Comparison of ENCODE assay signal across 8 cellular contexts in the genomic region with DNA sequence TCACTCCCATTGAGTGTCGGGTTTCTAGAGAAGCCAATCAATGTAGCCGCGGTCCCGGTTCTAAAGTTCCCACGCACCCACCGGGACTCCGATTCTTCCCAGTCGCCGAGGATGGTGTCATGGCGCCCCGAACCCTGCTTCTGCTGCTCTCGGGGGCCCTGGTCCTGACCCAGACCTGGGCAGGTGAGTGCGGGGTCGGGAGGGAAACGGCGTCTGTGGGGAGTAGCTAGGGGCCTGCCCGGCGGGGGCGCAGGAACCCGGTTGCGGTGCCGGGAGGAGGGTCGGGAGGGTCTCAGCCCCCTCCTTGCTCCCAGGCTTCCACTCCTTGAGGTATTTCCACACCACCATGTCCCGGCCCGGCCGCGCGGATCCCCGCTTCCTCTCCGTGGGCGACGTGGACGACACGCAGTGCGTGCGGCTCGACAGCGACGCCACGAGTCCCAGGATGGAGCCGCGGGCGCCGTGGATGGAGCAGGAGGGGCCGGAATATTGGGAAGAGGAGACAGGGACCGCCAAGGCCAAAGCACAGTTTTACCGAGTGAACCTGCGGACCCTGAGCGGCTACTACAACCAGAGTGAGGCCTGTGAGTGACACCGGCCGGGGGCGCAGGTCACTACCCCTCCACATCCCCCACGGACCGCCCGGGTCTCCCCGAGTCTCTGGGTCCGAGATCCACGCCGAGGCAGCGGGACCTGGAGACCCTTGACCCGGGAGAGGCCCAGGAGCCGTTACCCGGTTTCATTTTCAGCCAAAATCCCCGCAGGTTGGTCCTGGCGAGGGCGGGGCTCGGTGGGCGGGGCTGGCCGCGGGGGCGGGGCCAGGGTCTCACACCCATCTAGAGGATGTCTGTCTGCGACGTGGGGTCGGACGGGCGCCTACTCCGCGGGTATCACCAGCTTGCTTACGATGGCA. TPM values are rescaled to one million over a fixed set of nuclear protein-coding genes. Genes with fewer than 3 reads are reported as not detected.
DNase-seq lines count a peak whose midpoint lies in the region; ATAC-seq and TF ChIP-seq lines count a peak whose summit lies in the region.

No MANE protein-coding gene starts in this region.

- H3K9ac ChIP-seq in liver (ENCODE audit: low read depth in 1 of 2, low read length in 2 of 2) = peak overlapping the region; percentile 34 to 59

- H3K27ac Mint-ChIP-seq in activated CD4-positive, alpha-beta T cell treated with anti-CD3 and anti-CD28 coated beads for 36 hours = no peak overlapping the region
- H3K27ac Mint-ChIP-seq in chondrocyte (ENCODE audit: unreplicated experiment) = no peak overlapping the region

- TF ChIP-seq RAD21 in liver (IDR thresholded peaks at IDR 0.05) = peak; percentile 37 to 70

- peaks cover 34% of the 10 kb centered on the region for H3K27me3 Mint-ChIP-seq in activated CD4-positive, alpha-beta T cell treated with anti-CD3 and anti-CD28 coated beads for 36 hours
- peaks cover 59% of the 10 kb centered on the region for H3K27me3 Mint-ChIP-seq in chondrocyte (ENCODE audit: low read depth)

- peak overlapping the region; percentile 62 for H3K4me3 Mint-ChIP-seq in activated CD4-positive, alpha-beta T cell treated with anti-CD3 and anti-CD28 coated beads for 36 hours
- H3K4me3 Mint-ChIP-seq in chondrocyte (ENCODE audit: unreplicated experiment) = peak overlapping the region; percentile 70

- CTCF ChIA-PET in activated CD4-positive, alpha-beta T cell treated with anti-CD3 and anti-CD28 coated beads for 36 hours (lab: Charles Lee) = no interaction called here

- H3K9me3 ChIP-seq in liver (ENCODE audit: control insufficient read depth in 4 of 4, low read length in 3 of 4) = no peaks in the 10 kb centered on the region

- TF ChIP-seq CTCF in chondrocyte (IDR thresholded peaks at IDR 0.05) (peak; percentile 82), liver (IDR thresholded peaks at IDR 0.05; ENCODE audit: low read depth, low read length, missing input control) (peak; percentile 42)

- H3K36me3 Mint-ChIP-seq in activated CD4-positive, alpha-beta T cell treated with anti-CD3 and anti-CD28 coated beads for 36 hours (ENCODE audit: low read depth) = peaks cover 7% of the 10 kb centered on the region
- H3K36me3 Mint-ChIP-seq in chondrocyte (ENCODE audit: low read depth) = no peaks in the 10 kb centered on the region

- peaks cover 12% of the 10 kb centered on the region for H3K4me1 Mint-ChIP-seq in activated CD4-positive, alpha-beta T cell treated with anti-CD3 and anti-CD28 coated beads for 36 hours
- H3K4me1 Mint-ChIP-seq in chondrocyte (ENCODE audit: low read depth) = peaks cover 15% of the 10 kb centered on the region

- H3K4me1 ChIP-seq in liver (ENCODE audit: control insufficient read depth in 4 of 4, insufficient read depth in 4 of 4, low read length in 3 of 4) = peaks cover 0 to 16% (median 7%) of the 10 kb centered on the region in 4 donors

- POLR2A ChIA-PET in activated CD4-positive, alpha-beta T cell treated with anti-CD3 and anti-CD28 coated beads for 36 hours (lab: Charles Lee) = no interaction called here

- H3K27me3 ChIP-seq in liver (ENCODE audit: control insufficient read depth in 4 of 4, insufficient read depth in 4 of 4, low read length in 3 of 4) = peaks cover 0 to 3% (median 1%) of the 10 kb centered on the region in 4 donors

- 2% methylated on average over 79 of the region's 79 CpGs for WGBS in liver

- H3K9me3 Mint-ChIP-seq in activated CD4-positive, alpha-beta T cell treated with anti-CD3 and anti-CD28 coated beads for 36 hours (ENCODE audit: low read depth) = peaks cover 6% of the 10 kb centered on the region
- H3K9me3 Mint-ChIP-seq in chondrocyte (ENCODE audit: low read depth) = peaks cover 2% of the 10 kb centered on the region

- peak; percentile 47 for ATAC-seq in GM19463 (IDR thresholded peaks at IDR 0.05; ENCODE audit: unreplicated experiment)
- peak; percentile 86 for ATAC-seq in activated CD4-positive, alpha-beta T cell treated with anti-CD3 and anti-CD28 coated beads for 36 hours
- no peak for ATAC-seq in HG02884 (IDR thresholded peaks at IDR 0.05; ENCODE audit: unreplicated experiment)
- ATAC-seq in GM21529 (IDR thresholded peaks at IDR 0.05; ENCODE audit: unreplicated experiment) = no peak

- intact Hi-C loops in activated CD4-positive, alpha-beta T cell treated with anti-CD3 and anti-CD28 coated beads for 36 hours (cut with DNase I, micrococcal nuclease) = loop anchor here (1.0 to 2.0 kb wide), 3 partner anchors 40 to 156 kb away; no protein-coding TSS in a partner anchor

- peak overlapping the region; percentile 38 to 86 (median 54) for H3K4me3 ChIP-seq in liver (ENCODE audit: low read depth in 1 of 3, low read length in 3 of 3)

- H3K36me3 ChIP-seq in liver (ENCODE audit: control insufficient read depth in 4 of 4, insufficient read depth in 3 of 4, low read depth in 1 of 4, low read length in 3 of 4) = no peaks in the 10 kb centered on the region

- peak; percentile 82 for DNase-seq in activated CD4-positive, alpha-beta T cell treated with anti-CD3 and anti-CD28 coated beads for 36 hours
- DNase-seq in chondrocyte (ENCODE audit: low spot score) (no peak), RPMI8226 (no peak)
- peak; percentile 71 for DNase-seq in stimulated activated CD4-positive, alpha-beta T cell treated with anti-CD3 and anti-CD28 coated beads, Interleukin-2, amount 100 ng/mL, for 4 hours (ENCODE audit: low read depth)

- peak overlapping the region; percentile 25 to 49 for H3K27ac ChIP-seq in liver (ENCODE audit: low read depth in 1 of 2, low read length in 2 of 2)

TF ChIP-seq in liver, 16 proteins besides CTCF, POLR2A, EP300 and RAD21:
- TF ChIP-seq YY1 (IDR thresholded peaks at IDR 0.05) (peak; percentile 19), NR2F2 (IDR thresholded peaks at IDR 0.05) (no peak), FOXA1 (IDR thresholded peaks at IDR 0.05) (no peak), TAF1 (conservative IDR thresholded peaks at IDR 0.05) (no peak), HNF4A (conservative IDR thresholded peaks at IDR 0.05) (peak; percentile 5 to 16)
- TF ChIP-seq, protein P1, sequence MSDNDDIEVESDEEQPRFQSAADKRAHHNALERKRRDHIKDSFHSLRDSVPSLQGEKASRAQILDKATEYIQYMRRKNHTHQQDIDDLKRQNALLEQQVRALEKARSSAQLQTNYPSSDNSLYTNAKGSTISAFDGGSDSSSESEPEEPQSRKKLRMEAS (IDR thresholded peaks at IDR 0.05) = no peak
- TF ChIP-seq, protein P2, sequence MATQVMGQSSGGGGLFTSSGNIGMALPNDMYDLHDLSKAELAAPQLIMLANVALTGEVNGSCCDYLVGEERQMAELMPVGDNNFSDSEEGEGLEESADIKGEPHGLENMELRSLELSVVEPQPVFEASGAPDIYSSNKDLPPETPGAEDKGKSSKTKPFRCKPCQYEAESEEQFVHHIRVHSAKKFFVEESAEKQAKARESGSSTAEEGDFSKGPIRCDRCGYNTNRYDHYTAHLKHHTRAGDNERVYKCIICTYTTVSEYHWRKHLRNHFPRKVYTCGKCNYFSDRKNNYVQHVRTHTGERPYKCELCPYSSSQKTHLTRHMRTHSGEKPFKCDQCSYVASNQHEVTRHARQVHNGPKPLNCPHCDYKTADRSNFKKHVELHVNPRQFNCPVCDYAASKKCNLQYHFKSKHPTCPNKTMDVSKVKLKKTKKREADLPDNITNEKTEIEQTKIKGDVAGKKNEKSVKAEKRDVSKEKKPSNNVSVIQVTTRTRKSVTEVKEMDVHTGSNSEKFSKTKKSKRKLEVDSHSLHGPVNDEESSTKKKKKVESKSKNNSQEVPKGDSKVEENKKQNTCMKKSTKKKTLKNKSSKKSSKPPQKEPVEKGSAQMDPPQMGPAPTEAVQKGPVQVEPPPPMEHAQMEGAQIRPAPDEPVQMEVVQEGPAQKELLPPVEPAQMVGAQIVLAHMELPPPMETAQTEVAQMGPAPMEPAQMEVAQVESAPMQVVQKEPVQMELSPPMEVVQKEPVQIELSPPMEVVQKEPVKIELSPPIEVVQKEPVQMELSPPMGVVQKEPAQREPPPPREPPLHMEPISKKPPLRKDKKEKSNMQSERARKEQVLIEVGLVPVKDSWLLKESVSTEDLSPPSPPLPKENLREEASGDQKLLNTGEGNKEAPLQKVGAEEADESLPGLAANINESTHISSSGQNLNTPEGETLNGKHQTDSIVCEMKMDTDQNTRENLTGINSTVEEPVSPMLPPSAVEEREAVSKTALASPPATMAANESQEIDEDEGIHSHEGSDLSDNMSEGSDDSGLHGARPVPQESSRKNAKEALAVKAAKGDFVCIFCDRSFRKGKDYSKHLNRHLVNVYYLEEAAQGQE (IDR thresholded peaks at IDR 0.05) = no peak

RNA-seq across cellular contexts. Expression of gene HLA-G, which starts 35.2 kb away (rescaled TPM):
- under 1 TPM; 0.35 to 0.55 TPM for total RNA-seq in activated CD4-positive, alpha-beta T cell treated with anti-CD3 and anti-CD28 coated beads for 36 hours
- total RNA-seq in chondrocyte = 0.30 to 0.46 TPM in 2 of 3 replicates, not detected in the other
- not detected for total RNA-seq in liver
- under 1 TPM in 1 of 2 donors, not detected in 1; 0.79 TPM for polyA plus RNA-seq in liver

Comparison
In these comparisons a context has a peak if more than half of its experiments do, and no peak if none do; other contexts are left out.
1. ATAC-seq: peak in GM19463 (single experiment) and activated CD4-positive, alpha-beta T cell treated with anti-CD3 and anti-CD28 coated beads for 36 hours (single experiment); none in HG02884 (single experiment) and GM21529 (single experiment).
2. DNase-seq: peak in activated CD4-positive, alpha-beta T cell treated with anti-CD3 and anti-CD28 coated beads for 36 hours (single experiment) and stimulated activated CD4-positive, alpha-beta T cell treated with anti-CD3 and anti-CD28 coated beads, Interleukin-2, amount 100 ng/mL, for 4 hours (single experiment); none in chondrocyte (single experiment) and RPMI8226 (single experiment).